Comparison of ENCODE assay signal across 1 cellular context in genomic region chr6:110958332-110959192, GRCh38.
TF ChIP-seq lines count a peak whose summit lies in the region.

Gene GTF3C6 (plus strand): TSS chr6:110958706. CDS start chr6:110958770, 64 bp downstream.

TF ChIP-seq in WTC11, 78 proteins besides CTCF, POLR2A, EP300 and RAD21 (continued from another document and continues in another):
- TF ChIP-seq AFF4 (CRISPR knock-in tag; IDR thresholded peaks at IDR 0.05; ENCODE audit: borderline replicate concordance): no peak
- peak; percentile 90 for TF ChIP-seq ETV6 (CRISPR knock-in tag; IDR thresholded peaks at IDR 0.05)
- TF ChIP-seq ZMAT4 (CRISPR knock-in tag; IDR thresholded peaks at IDR 0.05): no peak
- peak; percentile 80; the same call in 1 of the 2 replicates for TF ChIP-seq CREM (CRISPR knock-in tag; IDR thresholded peaks at IDR 0.05)
- TF ChIP-seq E2F1 (CRISPR knock-in tag; IDR thresholded peaks at IDR 0.05): no peak
- TF ChIP-seq, protein P1, sequence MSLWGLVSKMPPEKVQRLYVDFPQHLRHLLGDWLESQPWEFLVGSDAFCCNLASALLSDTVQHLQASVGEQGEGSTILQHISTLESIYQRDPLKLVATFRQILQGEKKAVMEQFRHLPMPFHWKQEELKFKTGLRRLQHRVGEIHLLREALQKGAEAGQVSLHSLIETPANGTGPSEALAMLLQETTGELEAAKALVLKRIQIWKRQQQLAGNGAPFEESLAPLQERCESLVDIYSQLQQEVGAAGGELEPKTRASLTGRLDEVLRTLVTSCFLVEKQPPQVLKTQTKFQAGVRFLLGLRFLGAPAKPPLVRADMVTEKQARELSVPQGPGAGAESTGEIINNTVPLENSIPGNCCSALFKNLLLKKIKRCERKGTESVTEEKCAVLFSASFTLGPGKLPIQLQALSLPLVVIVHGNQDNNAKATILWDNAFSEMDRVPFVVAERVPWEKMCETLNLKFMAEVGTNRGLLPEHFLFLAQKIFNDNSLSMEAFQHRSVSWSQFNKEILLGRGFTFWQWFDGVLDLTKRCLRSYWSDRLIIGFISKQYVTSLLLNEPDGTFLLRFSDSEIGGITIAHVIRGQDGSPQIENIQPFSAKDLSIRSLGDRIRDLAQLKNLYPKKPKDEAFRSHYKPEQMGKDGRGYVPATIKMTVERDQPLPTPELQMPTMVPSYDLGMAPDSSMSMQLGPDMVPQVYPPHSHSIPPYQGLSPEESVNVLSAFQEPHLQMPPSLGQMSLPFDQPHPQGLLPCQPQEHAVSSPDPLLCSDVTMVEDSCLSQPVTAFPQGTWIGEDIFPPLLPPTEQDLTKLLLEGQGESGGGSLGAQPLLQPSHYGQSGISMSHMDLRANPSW (CRISPR knock-in tag; conservative IDR thresholded peaks at IDR 0.05; ENCODE audit: low read depth): no peak
- TF ChIP-seq, protein P2, sequence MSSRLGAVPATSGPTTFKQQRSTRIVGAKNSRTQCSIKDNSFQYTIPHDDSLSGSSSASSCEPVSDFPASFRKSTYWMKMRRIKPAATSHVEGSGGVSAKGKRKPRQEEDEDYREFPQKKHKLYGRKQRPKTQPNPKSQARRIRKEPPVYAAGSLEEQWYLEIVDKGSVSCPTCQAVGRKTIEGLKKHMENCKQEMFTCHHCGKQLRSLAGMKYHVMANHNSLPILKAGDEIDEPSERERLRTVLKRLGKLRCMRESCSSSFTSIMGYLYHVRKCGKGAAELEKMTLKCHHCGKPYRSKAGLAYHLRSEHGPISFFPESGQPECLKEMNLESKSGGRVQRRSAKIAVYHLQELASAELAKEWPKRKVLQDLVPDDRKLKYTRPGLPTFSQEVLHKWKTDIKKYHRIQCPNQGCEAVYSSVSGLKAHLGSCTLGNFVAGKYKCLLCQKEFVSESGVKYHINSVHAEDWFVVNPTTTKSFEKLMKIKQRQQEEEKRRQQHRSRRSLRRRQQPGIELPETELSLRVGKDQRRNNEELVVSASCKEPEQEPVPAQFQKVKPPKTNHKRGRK (CRISPR knock-in tag; IDR thresholded peaks at IDR 0.05; ENCODE audit: borderline replicate concordance): no peak
- TF ChIP-seq, protein P3, sequence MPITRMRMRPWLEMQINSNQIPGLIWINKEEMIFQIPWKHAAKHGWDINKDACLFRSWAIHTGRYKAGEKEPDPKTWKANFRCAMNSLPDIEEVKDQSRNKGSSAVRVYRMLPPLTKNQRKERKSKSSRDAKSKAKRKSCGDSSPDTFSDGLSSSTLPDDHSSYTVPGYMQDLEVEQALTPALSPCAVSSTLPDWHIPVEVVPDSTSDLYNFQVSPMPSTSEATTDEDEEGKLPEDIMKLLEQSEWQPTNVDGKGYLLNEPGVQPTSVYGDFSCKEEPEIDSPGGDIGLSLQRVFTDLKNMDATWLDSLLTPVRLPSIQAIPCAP (CRISPR knock-in tag; IDR thresholded peaks at IDR 0.05): peak; percentile 91
- TF ChIP-seq MAX (CRISPR knock-in tag; IDR thresholded peaks at IDR 0.05): peak; percentile 96
- TF ChIP-seq, protein P4, sequence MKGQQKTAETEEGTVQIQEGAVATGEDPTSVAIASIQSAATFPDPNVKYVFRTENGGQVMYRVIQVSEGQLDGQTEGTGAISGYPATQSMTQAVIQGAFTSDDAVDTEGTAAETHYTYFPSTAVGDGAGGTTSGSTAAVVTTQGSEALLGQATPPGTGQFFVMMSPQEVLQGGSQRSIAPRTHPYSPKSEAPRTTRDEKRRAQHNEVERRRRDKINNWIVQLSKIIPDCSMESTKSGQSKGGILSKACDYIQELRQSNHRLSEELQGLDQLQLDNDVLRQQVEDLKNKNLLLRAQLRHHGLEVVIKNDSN (CRISPR knock-in tag; IDR thresholded peaks at IDR 0.05): peak; percentile 62
- TF ChIP-seq FOXK1 (CRISPR knock-in tag; IDR thresholded peaks at IDR 0.05): peak; percentile 56
- no peak for TF ChIP-seq ATF3 (CRISPR knock-in tag; conservative IDR thresholded peaks at IDR 0.05)
- TF ChIP-seq PREB (CRISPR knock-in tag; IDR thresholded peaks at IDR 0.05; ENCODE audit: borderline replicate concordance): peak; percentile 43; the same call in 1 of the 2 replicates
- TF ChIP-seq ZBTB21 (CRISPR knock-in tag; IDR thresholded peaks at IDR 0.05; ENCODE audit: borderline replicate concordance): no peak; the same call in 1 of the 2 replicates
- TF ChIP-seq, protein P5, sequence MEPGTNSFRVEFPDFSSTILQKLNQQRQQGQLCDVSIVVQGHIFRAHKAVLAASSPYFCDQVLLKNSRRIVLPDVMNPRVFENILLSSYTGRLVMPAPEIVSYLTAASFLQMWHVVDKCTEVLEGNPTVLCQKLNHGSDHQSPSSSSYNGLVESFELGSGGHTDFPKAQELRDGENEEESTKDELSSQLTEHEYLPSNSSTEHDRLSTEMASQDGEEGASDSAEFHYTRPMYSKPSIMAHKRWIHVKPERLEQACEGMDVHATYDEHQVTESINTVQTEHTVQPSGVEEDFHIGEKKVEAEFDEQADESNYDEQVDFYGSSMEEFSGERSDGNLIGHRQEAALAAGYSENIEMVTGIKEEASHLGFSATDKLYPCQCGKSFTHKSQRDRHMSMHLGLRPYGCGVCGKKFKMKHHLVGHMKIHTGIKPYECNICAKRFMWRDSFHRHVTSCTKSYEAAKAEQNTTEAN (CRISPR knock-in tag; IDR thresholded peaks at IDR 0.05): peak; percentile 76; the same call in 1 of the 2 replicates
- peak; percentile 94 for TF ChIP-seq KAT7 (CRISPR knock-in tag; IDR thresholded peaks at IDR 0.05; ENCODE audit: borderline replicate concordance)
- TF ChIP-seq FOXP1 (CRISPR knock-in tag; IDR thresholded peaks at IDR 0.05; ENCODE audit: borderline replicate concordance): peak; percentile 92
- TF ChIP-seq GRHL2 (CRISPR knock-in tag; IDR thresholded peaks at IDR 0.05; ENCODE audit: insufficient replicate concordance, severe bottlenecking): no peak
- TF ChIP-seq SP1 (CRISPR knock-in tag; conservative IDR thresholded peaks at IDR 0.05): peak; percentile 88
- TF ChIP-seq ZNF121 (CRISPR knock-in tag; IDR thresholded peaks at IDR 0.05): no peak
- TF ChIP-seq JUN (CRISPR knock-in tag; IDR thresholded peaks at IDR 0.05): peak; percentile 86; the same call in 1 of the 2 replicates
- TF ChIP-seq, protein P6, sequence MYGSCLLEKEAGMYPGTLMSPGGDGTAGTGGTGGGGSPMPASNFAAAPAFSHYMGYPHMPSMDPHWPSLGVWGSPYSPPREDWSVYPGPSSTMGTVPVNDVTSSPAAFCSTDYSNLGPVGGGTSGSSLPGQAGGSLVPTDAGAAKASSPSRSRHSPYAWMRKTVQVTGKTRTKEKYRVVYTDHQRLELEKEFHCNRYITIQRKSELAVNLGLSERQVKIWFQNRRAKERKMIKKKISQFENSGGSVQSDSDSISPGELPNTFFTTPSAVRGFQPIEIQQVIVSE (CRISPR knock-in tag; IDR thresholded peaks at IDR 0.05; ENCODE audit: borderline replicate concordance): no peak
- TF ChIP-seq ZNF671 (CRISPR knock-in tag; IDR thresholded peaks at IDR 0.05): no peak
- TF ChIP-seq EMX1 (CRISPR knock-in tag; IDR thresholded peaks at IDR 0.05): no peak
- no peak for TF ChIP-seq MXD4 (CRISPR knock-in tag; IDR thresholded peaks at IDR 0.05; ENCODE audit: borderline replicate concordance)
- no peak for TF ChIP-seq SMAD3 (CRISPR knock-in tag; IDR thresholded peaks at IDR 0.05; ENCODE audit: borderline replicate concordance)
- TF ChIP-seq PRRX2 (CRISPR knock-in tag; IDR thresholded peaks at IDR 0.05): no peak
- no peak for TF ChIP-seq NR3C1 (CRISPR knock-in tag; conservative IDR thresholded peaks at IDR 0.05; ENCODE audit: low read depth)
- no peak; the same call in 1 of the 2 replicates for TF ChIP-seq E2F4 (CRISPR knock-in tag; IDR thresholded peaks at IDR 0.05; ENCODE audit: borderline replicate concordance, low read depth)
- TF ChIP-seq ESRRA (CRISPR knock-in tag; IDR thresholded peaks at IDR 0.05; ENCODE audit: borderline replicate concordance): peak; percentile 61
- TF ChIP-seq ZNF219 (CRISPR knock-in tag; IDR thresholded peaks at IDR 0.05; ENCODE audit: borderline replicate concordance): peak; percentile 65; the same call in 1 of the 2 replicates
- peak; percentile 84 for TF ChIP-seq TEAD1 (CRISPR knock-in tag; IDR thresholded peaks at IDR 0.05)
- TF ChIP-seq PRDM15 (CRISPR knock-in tag; IDR thresholded peaks at IDR 0.05): no peak
- no peak for TF ChIP-seq RORB (CRISPR knock-in tag; IDR thresholded peaks at IDR 0.05)
- TF ChIP-seq SMAD4 (CRISPR knock-in tag; IDR thresholded peaks at IDR 0.05): peak; percentile 34; the same call in 1 of the 2 replicates
